8 cellular contexts compared by ENCODE assay signal in the genomic region with DNA sequence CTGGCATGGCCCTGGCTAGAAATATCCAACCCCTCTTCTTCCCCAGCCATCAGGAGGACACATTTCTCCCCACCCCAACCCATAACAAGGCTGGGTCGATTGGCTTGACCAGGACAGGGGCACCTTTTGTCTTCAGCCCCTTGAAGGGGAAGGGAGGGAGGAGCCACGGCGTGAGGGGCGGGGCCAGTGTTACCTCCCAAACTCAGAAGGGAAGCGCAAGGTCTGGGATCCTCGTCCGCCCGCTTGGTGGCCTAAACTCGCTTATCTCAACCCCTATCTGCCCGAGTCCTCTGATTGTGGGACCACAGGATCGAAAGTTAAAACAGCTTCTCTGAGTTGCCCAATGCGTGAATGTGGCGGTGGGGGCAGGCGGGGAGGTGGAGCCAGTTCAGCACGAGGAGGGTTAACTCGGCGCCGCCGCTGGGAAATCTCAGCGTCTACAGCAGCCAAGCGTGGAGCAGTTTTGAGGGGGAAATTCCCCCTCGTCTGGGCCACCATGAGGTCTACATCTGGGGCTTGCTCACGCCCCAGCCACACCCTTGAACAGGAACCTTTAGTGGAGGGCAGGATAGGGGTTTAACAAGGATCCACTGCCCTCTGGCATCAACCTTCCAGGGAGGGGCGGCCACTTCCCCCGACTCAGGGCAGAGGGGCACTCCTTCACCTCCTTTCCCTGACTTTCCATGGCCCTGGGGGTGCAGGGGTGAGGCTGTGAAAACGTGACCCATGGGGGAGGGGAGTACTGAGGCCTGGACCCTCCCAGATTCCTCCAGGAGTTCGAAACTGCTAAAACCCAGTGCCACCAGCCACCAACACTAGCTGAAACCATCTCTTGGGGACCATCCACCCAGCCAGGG. TPM values are rescaled to one million over a fixed set of nuclear protein-coding genes. Genes with fewer than 3 reads are reported as not detected.
DNase-seq lines count a peak whose midpoint lies in the region; ATAC-seq and TF ChIP-seq lines count a peak whose summit lies in the region.

No MANE protein-coding gene starts in this region.

- peak; percentile 52 for ATAC-seq in GM19023 (IDR thresholded peaks at IDR 0.05; ENCODE audit: unreplicated experiment)
- ATAC-seq in HG03521 (IDR thresholded peaks at IDR 0.05; ENCODE audit: unreplicated experiment): peak; percentile 42
- no peak for ATAC-seq in body of pancreas

- intact Hi-C loops in body of pancreas (cut with DNase I): no loop called here

- H3K27me3 ChIP-seq in body of pancreas: no peaks in the 10 kb centered on the region

- peaks cover 0 to 6% of the 10 kb centered on the region in 2 donors for H3K36me3 ChIP-seq in body of pancreas (replicated peaks in 1 of 2; ENCODE audit: insufficient read depth in 1 of 2, low read depth in 2 of 2)

- TF ChIP-seq CTCF in 22Rv1 (IDR thresholded peaks at IDR 0.05): no peak
- TF ChIP-seq CTCF in body of pancreas (IDR thresholded peaks at IDR 0.05): no peak

- whole genome bisulfite sequencing in body of pancreas, 2 donors: 0% methylated on average over 14 to 27 of the region's 27 CpGs

- H3K4me3 ChIP-seq in body of pancreas: peak overlapping the region; percentile 48 to 57

- DNase-seq in T-helper 9 cell: peak; percentile 69
- DNase-seq in body of pancreas: peak; percentile 52 to 65 (median 60)
- DNase-seq in islet precursor cell: peak; percentile 92
- peak; percentile 78 to 83 for DNase-seq in stimulated activated CD4-positive, alpha-beta T cell treated with anti-CD3 and anti-CD28 coated beads, Interleukin-2, amount 100 ng/mL, for 24 hours
- DNase-seq in cortex of kidney (lab: John Stamatoyannopoulos, UW): no peak

- no peaks in the 10 kb centered on the region for H3K9me3 ChIP-seq in body of pancreas

- peak overlapping the region; percentile 99 for H3K27ac ChIP-seq in 22Rv1
- H3K27ac ChIP-seq in body of pancreas: peak overlapping the region; percentile 97 to 100 (median 98)

- no peak for TF ChIP-seq POLR2A in body of pancreas (IDR thresholded peaks at IDR 0.05)

- H3K4me1 ChIP-seq in body of pancreas: peaks cover 13% of the 10 kb centered on the region

RNA-seq across cellular contexts. Expression of gene STAT6, which starts 0.7 kb away (rescaled TPM):
- 10 to 100 TPM; 52.7 to 82.4 TPM for total RNA-seq in body of pancreas

RNA-seq across cellular contexts. Expression of gene LRP1, which starts 17.9 kb away (rescaled TPM):
- total RNA-seq in body of pancreas: 100 to 1,000 TPM in 1 of 2 donors, 10 to 100 TPM in 1; 61.2 to 162 TPM

RNA-seq across cellular contexts. Expression of gene NAB2, which starts 21.5 kb away (rescaled TPM):
- 1 to 10 TPM; 4.0 to 7.3 TPM for total RNA-seq in body of pancreas

RNA-seq across cellular contexts. Expression of gene NEMP1, which starts 31.8 kb away (rescaled TPM):
- total RNA-seq in body of pancreas: 1 to 10 TPM; 2.3 to 5.2 TPM

RNA-seq across cellular contexts. Expression of gene LRP1-AS, which starts 37.0 kb away (rescaled TPM):
- not detected for total RNA-seq in body of pancreas
